ENCODE assay signal across 24 cellular contexts in the genomic region with DNA sequence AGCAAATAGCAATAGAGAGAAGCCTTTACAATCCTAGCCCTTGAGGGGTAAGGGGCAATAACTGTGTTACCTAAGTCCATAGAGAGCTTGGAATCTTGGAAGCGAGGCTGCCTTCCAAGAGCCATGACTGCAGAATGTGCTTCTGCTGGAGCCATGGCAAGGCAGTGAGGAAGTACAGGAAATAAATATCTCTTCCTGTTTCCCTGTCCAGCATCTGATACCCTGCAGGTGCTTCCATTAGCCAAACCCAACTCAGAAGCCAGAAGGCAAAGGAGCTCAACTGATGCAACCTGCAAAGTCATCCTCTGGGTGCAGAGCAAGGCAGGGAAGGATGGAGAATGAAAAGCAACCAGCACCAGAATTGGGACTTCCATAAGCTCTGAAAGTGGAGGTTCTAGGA.
"Had no signal": no experiment of that assay in that cellular context is flagged by ENCODE, and none has a peak within 500 bp of the region (broad histone marks: within the 10 kb centered on the region; RNA-seq: fewer than 3 reads in every experiment).

No MANE protein-coding gene starts in this region.

- H3K27me3 ChIP-seq: colonic mucosa, gastrocnemius medialis, neural progenitor cell, sigmoid colon, testis, tibial nerve, upper lobe of right lung, uterus had no signal

- H3K36me3 ChIP-seq: colonic mucosa, gastrocnemius medialis, neural progenitor cell, sigmoid colon, tibial nerve, upper lobe of right lung, uterus had no signal

- H3K27ac ChIP-seq: colonic mucosa, gastrocnemius medialis, neural progenitor cell, psoas muscle, sigmoid colon, testis, tibial nerve, upper lobe of right lung, uterus had no signal

- H3K4me1 ChIP-seq: colonic mucosa, sigmoid colon, tibial nerve, upper lobe of right lung, uterus had no signal

- H3K9me3 ChIP-seq: colonic mucosa, gastrocnemius medialis, psoas muscle, sigmoid colon, testis, tibial nerve, upper lobe of right lung, uterus had no signal

- H3K9me3 Mint-ChIP-seq: dendritic cell treated with granulocyte-macrophage colony-stimulating factor and Interleukin-4, amounts not matched to agents 40 ng/mL and 50 ng/mL, for 4 days; mesothelial cell of epicardium; naive thymus-derived CD4-positive, alpha-beta T cell; nephron; stimulated activated effector memory CD8-positive, alpha-beta T cell treated with anti-CD3 and anti-CD28 coated beads, Interleukin-12 subunit alpha, Interleukin-12 subunit beta, amount 100 ng/mL, for 72 hours had no signal

- H3K4me3 Mint-ChIP-seq: dendritic cell treated with granulocyte-macrophage colony-stimulating factor and Interleukin-4, amounts not matched to agents 40 ng/mL and 50 ng/mL, for 4 days; mesothelial cell of epicardium; naive thymus-derived CD4-positive, alpha-beta T cell; nephron; neural progenitor cell; stimulated activated effector memory CD8-positive, alpha-beta T cell treated with anti-CD3 and anti-CD28 coated beads, Interleukin-12 subunit alpha, Interleukin-12 subunit beta, amount 100 ng/mL, for 72 hours had no signal

- H3K4me1 Mint-ChIP-seq: mesothelial cell of epicardium had no signal

- H3K27ac Mint-ChIP-seq: dendritic cell treated with granulocyte-macrophage colony-stimulating factor and Interleukin-4, amounts not matched to agents 40 ng/mL and 50 ng/mL, for 4 days; mesothelial cell of epicardium; naive thymus-derived CD4-positive, alpha-beta T cell; nephron; neural progenitor cell; stimulated activated effector memory CD8-positive, alpha-beta T cell treated with anti-CD3 and anti-CD28 coated beads, Interleukin-12 subunit alpha, Interleukin-12 subunit beta, amount 100 ng/mL, for 72 hours had no signal

- H3K4me3 ChIP-seq: colonic mucosa, gastrocnemius medialis, neural progenitor cell, psoas muscle, sigmoid colon, testis, tibial nerve, upper lobe of right lung, uterus had no signal

- DNase-seq: colonic mucosa; effector memory CD4-positive, alpha-beta T cell; foreskin fibroblast; gastrocnemius medialis; head of caudate nucleus; mesenchymal stem cell; naive thymus-derived CD4-positive, alpha-beta T cell; psoas muscle; sigmoid colon; stimulated activated CD4-positive, alpha-beta T cell treated with anti-CD3 and anti-CD28 coated beads, Interleukin-2, amount 100 ng/mL, for 24 hours; stimulated activated CD4-positive, alpha-beta T cell treated with anti-CD3 and anti-CD28 coated beads, Interleukin-4, amount 100 ng/mL, for 24 hours; stimulated activated naive CD8-positive, alpha-beta T cell treated with anti-CD3 and anti-CD28 coated beads, Interleukin-15, Interleukin-2, amounts not matched to agents 100 U/mL and 50 U/mL, for 24 hours; substantia nigra; testis; upper lobe of right lung; uterus had no signal

- ATAC-seq: gastrocnemius medialis; left lobe of liver; naive thymus-derived CD4-positive, alpha-beta T cell; psoas muscle; right cardiac atrium; stimulated activated effector memory CD8-positive, alpha-beta T cell treated with anti-CD3 and anti-CD28 coated beads, Interleukin-12 subunit alpha, Interleukin-12 subunit beta, amount 100 ng/mL, for 72 hours; stimulated activated naive CD8-positive, alpha-beta T cell treated with anti-CD3 and anti-CD28 coated beads, Interleukin-15, Interleukin-2, amounts not matched to agents 100 U/mL and 50 U/mL, for 24 hours; upper lobe of right lung had no signal

- H3K36me3 Mint-ChIP-seq: naive thymus-derived CD4-positive, alpha-beta T cell; neural progenitor cell; stimulated activated effector memory CD8-positive, alpha-beta T cell treated with anti-CD3 and anti-CD28 coated beads, Interleukin-12 subunit alpha, Interleukin-12 subunit beta, amount 100 ng/mL, for 72 hours had no signal
